In genomic region chr6:155340464-155341129, GRCh38 we compare ENCODE assay signal across 9 cellular contexts. TPM values are rescaled to one million over a fixed set of nuclear protein-coding genes. Genes with fewer than 3 reads are reported as not detected.
DNase-seq lines count a peak whose midpoint lies in the region; ATAC-seq, FAIRE-seq and TF ChIP-seq lines count a peak whose summit lies in the region.
"Had no signal": no experiment of that assay in that cellular context is flagged by ENCODE, and none has a peak within 500 bp of the region (broad histone marks: within the 10 kb centered on the region; RNA-seq: fewer than 3 reads in every experiment).

No MANE protein-coding gene starts in this region.

- no peaks in the 10 kb centered on the region for H3K27me3 ChIP-seq in BE2C
- no peaks in the 10 kb centered on the region for H3K27me3 ChIP-seq in endothelial cell of umbilical vein (ENCODE audit: control insufficient read depth in 2 of 2, insufficient read depth in 2 of 2, low read length in 2 of 2)
- no peaks in the 10 kb centered on the region for H3K27me3 ChIP-seq in dorsolateral prefrontal cortex

- H3K9me3 ChIP-seq in BE2C (peaks cover 7% of the 10 kb centered on the region; the same call in 1 of the 2 replicates), endothelial cell of umbilical vein (replicated peaks; ENCODE audit: control insufficient read depth, insufficient read depth, low read length) (no peaks in the 10 kb centered on the region)

- no peak for TF ChIP-seq POLR2A in endothelial cell of umbilical vein (IDR thresholded peaks at IDR 0.05; ENCODE audit: low read depth, low read length)

- POLR2A ChIA-PET in endothelial cell of umbilical vein (lab: Charles Lee), result no interaction called here

- TF ChIP-seq CTCF in BE2C (IDR thresholded peaks at IDR 0.05; ENCODE audit: low read depth, low read length) (peak; percentile 69), endothelial cell of umbilical vein (IDR thresholded peaks at IDR 0.05; ENCODE audit: extremely low read depth in 1 of 2, insufficient read depth in 1 of 2, low read depth in 1 of 2, low read length in 2 of 2) (peak; percentile 11 to 15), dorsolateral prefrontal cortex (IDR thresholded peaks at IDR 0.05 in 54 of 56, conservative IDR thresholded peaks at IDR 0.05 in 2 of 56; ENCODE audit: low read depth in 1 of 56, partially characterized antibody in 56 of 56) (no peak)

- no TSS peak for BruUV-seq in endothelial cell of umbilical vein (replicated peaks; lab: Mats Ljungman, UMichigan)

- dilution Hi-C loops in endothelial cell of umbilical vein (cut with MboI; ENCODE audit: extremely low pct_ligation_motif_present, low sequenced_read_pairs), result no loop called here

- DNase-seq in BE2C (peak; percentile 22), endothelial cell of umbilical vein (ENCODE audit: low read depth, low spot score) (no peak), NCI-H1436 (lab: John Stamatoyannopoulos, UW) (no peak), dorsolateral prefrontal cortex (no peak), superior temporal gyrus (ENCODE audit: extremely low spot score) (no peak), NCI-H446 treated with DMSO at 0.1 percent for 48 hours (lab: John Stamatoyannopoulos, UW) (no peak)
- DNase-seq: effector memory CD8-positive, alpha-beta T cell had no signal

- no peak overlapping the region for H3K27ac ChIP-seq in endothelial cell of umbilical vein (ENCODE audit: insufficient read depth, low read depth, low read length)
- H3K27ac ChIP-seq in dorsolateral prefrontal cortex, result no peak overlapping the region

- no peaks in the 10 kb centered on the region for H4K20me1 ChIP-seq in endothelial cell of umbilical vein (replicated peaks; ENCODE audit: control insufficient read depth, extremely low read depth, insufficient read depth, low read length)

- ATAC-seq in GM19397 (IDR thresholded peaks at IDR 0.05; ENCODE audit: unreplicated experiment), result peak; percentile 29
- peak; percentile 23 for ATAC-seq in HG03520 (IDR thresholded peaks at IDR 0.05; ENCODE audit: unreplicated experiment)
- ATAC-seq: effector memory CD8-positive, alpha-beta T cell had no signal

- no peak overlapping the region for H3K9ac ChIP-seq in endothelial cell of umbilical vein (replicated peaks; ENCODE audit: extremely low read depth, insufficient read depth, low read length)

- no peak overlapping the region for H2AFZ ChIP-seq in endothelial cell of umbilical vein (ENCODE audit: low read depth, low read length)

- H3K4me2 ChIP-seq in endothelial cell of umbilical vein (ENCODE audit: insufficient read depth, low read length), result no peak overlapping the region

- H3K4me3 ChIP-seq in BE2C (ENCODE audit: low read depth, low read length), result no peak overlapping the region
- H3K4me3 ChIP-seq in endothelial cell of umbilical vein (replicated peaks in 1 of 3; ENCODE audit: insufficient read depth in 1 of 3, low read depth in 1 of 3, low read length in 3 of 3), result no peak overlapping the region
- no peak overlapping the region for H3K4me3 ChIP-seq in dorsolateral prefrontal cortex

- H3K36me3 ChIP-seq in BE2C (no peaks in the 10 kb centered on the region), endothelial cell of umbilical vein (ENCODE audit: control insufficient read depth in 2 of 2, extremely low read depth in 1 of 2, insufficient read depth in 2 of 2, low read length in 2 of 2) (no peaks in the 10 kb centered on the region)

- CTCF ChIA-PET in endothelial cell of umbilical vein (lab: Charles Lee), result interaction anchor here (1.1 to 3.4 kb wide), 3 partner anchors 10 to 192 kb away, joined by 4 to 26 read pairs (median 5); no protein-coding TSS in a partner anchor

- H3K79me2 ChIP-seq in endothelial cell of umbilical vein (ENCODE audit: control insufficient read depth, insufficient read depth, low read length), result no peaks in the 10 kb centered on the region

- no peaks in the 10 kb centered on the region for H3K9me1 ChIP-seq in endothelial cell of umbilical vein (replicated peaks; ENCODE audit: control insufficient read depth, extremely low read depth, insufficient read depth, low read length)

- intact Hi-C loops in endothelial cell of umbilical vein (cut with micrococcal nuclease) (loop anchor here (1.0 kb wide), 1 partner anchor 190 kb away; no protein-coding TSS in a partner anchor), dorsolateral prefrontal cortex (cut with DNase I) (no loop called here)

- H3K4me1 ChIP-seq in BE2C (no peaks in the 10 kb centered on the region), endothelial cell of umbilical vein (ENCODE audit: control insufficient read depth, extremely low read depth, insufficient read depth, low read length) (no peaks in the 10 kb centered on the region)

- peak; percentile 35 for FAIRE-seq in endothelial cell of umbilical vein (lab: Jason Lieb, UNC)

TF ChIP-seq in endothelial cell of umbilical vein, 7 proteins besides CTCF, POLR2A, EP300 and RAD21:
- no peak for TF ChIP-seq POLR2AphosphoS5 (IDR thresholded peaks at IDR 0.05; ENCODE audit: insufficient read depth, low read depth, low read length)
- TF ChIP-seq MYC (IDR thresholded peaks at IDR 0.05; ENCODE audit: low read depth, low read length), result no peak
- TF ChIP-seq MAX (IDR thresholded peaks at IDR 0.05; ENCODE audit: insufficient read depth, insufficient read length), result no peak
- TF ChIP-seq GATA2 (IDR thresholded peaks at IDR 0.05; ENCODE audit: insufficient read depth, insufficient read length, low read depth, low read length), result no peak
- TF ChIP-seq EZH2 (IDR thresholded peaks at IDR 0.05; ENCODE audit: borderline replicate concordance, low read depth, low read length, severe bottlenecking), result no peak
TF ChIP-seq in endothelial cell of umbilical vein: peak in this region for 0.

RNA-seq across cellular contexts. Expression of gene TFB1M, which starts 26.3 kb away (rescaled TPM):
- 44.9 TPM for polyA plus RNA-seq in BE2C (2012; ENCODE audit: insufficient read depth, insufficient read length, low read depth)
- total RNA-seq in endothelial cell of umbilical vein (30.2 and 35.5 TPM in 2 replicates), dorsolateral prefrontal cortex (10 to 100 TPM; 16.1 to 42.1 (median 25.9) TPM)
- polyA plus RNA-seq in endothelial cell of umbilical vein, result 10.0 and 12.9 TPM in 2 replicates
- 11.9 and 12.2 TPM in 2 replicates for polyA plus RNA-seq in endothelial cell of umbilical vein (2011; cell fraction: cytosol; rRNA removed)
- 49.5 and 55.4 TPM in 2 replicates for polyA plus RNA-seq in endothelial cell of umbilical vein (2011; cell fraction: nucleus; rRNA removed)
- polyA plus RNA-seq in endothelial cell of umbilical vein (2012), result 19.8 and 21.1 TPM in 2 replicates
- 16.5 and 26.3 TPM in 2 replicates for polyA minus RNA-seq in endothelial cell of umbilical vein
- 10.0 TPM for polyA minus RNA-seq in endothelial cell of umbilical vein (2011; cell fraction: cytosol; rRNA and poly(A)+ RNA removed)
- 55.8 and 70.9 TPM in 2 replicates for polyA minus RNA-seq in endothelial cell of umbilical vein (2011; cell fraction: nucleus; rRNA and poly(A)+ RNA removed)

Comparison
In these comparisons a context has a peak if more than half of its experiments do, and no peak if none do; other contexts are left out.
1. CTCF ChIP-seq: peak in BE2C (single experiment) and endothelial cell of umbilical vein (2 of 2); none in dorsolateral prefrontal cortex (0 of 56).